8 cellular contexts compared by ENCODE assay signal in genomic region chr1:202807367-202807925, GRCh38. TPM values are rescaled to one million over a fixed set of nuclear protein-coding genes. Genes with fewer than 3 reads are reported as not detected.
DNase-seq lines count a peak whose midpoint lies in the region; TF ChIP-seq lines count a peak whose summit lies in the region.

No MANE protein-coding gene starts in this region.

- H3K27ac ChIP-seq in RWPE1 (peak overlapping the region; percentile 86), left ventricle myocardium inferior (replicated peaks) (peak overlapping the region; percentile 81), rectal smooth muscle tissue (ENCODE audit: low read depth, low read length) (peak overlapping the region; percentile 85)

- H3K4me3 Mint-ChIP-seq in activated naive CD8-positive, alpha-beta T cell treated with anti-CD3 and anti-CD28 coated beads for 36 hours = peak overlapping the region; percentile 88

- H3K4me3 ChIP-seq in left ventricle myocardium inferior (peak overlapping the region; percentile 100), rectal smooth muscle tissue (ENCODE audit: low read length) (peak overlapping the region; percentile 92)

- TF ChIP-seq CTCF in RWPE1 (conservative IDR thresholded peaks at IDR 0.05; ENCODE audit: low read depth) (no peak), left ventricle myocardium inferior (IDR thresholded peaks at IDR 0.05; ENCODE audit: borderline replicate concordance) (no peak)

- CTCF ChIA-PET in RWPE1 (lab: Yijun Ruan, JAX) = interaction anchor here (0.8 kb wide), 1 partner anchor 45 kb away, joined by 4 read pairs; no protein-coding TSS in a partner anchor

- H3K27me3 ChIP-seq in left ventricle myocardium inferior (ENCODE audit: low read depth) (no peaks in the 10 kb centered on the region), rectal smooth muscle tissue (ENCODE audit: control insufficient read depth, insufficient read depth, low read length) (no peaks in the 10 kb centered on the region)

- H3K4me1 Mint-ChIP-seq in activated naive CD8-positive, alpha-beta T cell treated with anti-CD3 and anti-CD28 coated beads for 36 hours = peaks cover 52% of the 10 kb centered on the region

- H3K36me3 ChIP-seq in left ventricle myocardium inferior = no peaks in the 10 kb centered on the region
- no peaks in the 10 kb centered on the region for H3K36me3 ChIP-seq in rectal smooth muscle tissue (ENCODE audit: control insufficient read depth, insufficient read depth, low read length)

- POLR2A ChIA-PET in RWPE1 (lab: Yijun Ruan, JAX; ENCODE audit: low non-redundant PET) = interaction anchor here (0.5 to 0.9 kb wide), 3 partner anchors 11 to 53 kb away, joined by 3 to 4 read pairs (median 3); no protein-coding TSS in a partner anchor

- peaks cover 4% of the 10 kb centered on the region for H3K36me3 Mint-ChIP-seq in activated naive CD8-positive, alpha-beta T cell treated with anti-CD3 and anti-CD28 coated beads for 36 hours

- peak overlapping the region; percentile 87 for H3K9ac ChIP-seq in rectal smooth muscle tissue (ENCODE audit: low read length)

- peaks cover 17% of the 10 kb centered on the region for H3K27me3 Mint-ChIP-seq in activated naive CD8-positive, alpha-beta T cell treated with anti-CD3 and anti-CD28 coated beads for 36 hours

- H3K4me1 ChIP-seq in left ventricle myocardium inferior = peaks cover 77% of the 10 kb centered on the region
- no peaks in the 10 kb centered on the region for H3K4me1 ChIP-seq in rectal smooth muscle tissue (ENCODE audit: control insufficient read depth, insufficient read depth, low read length)

- DNase-seq in NCI-H1092 treated with DMSO at 0.1 percent for 48 hours (lab: John Stamatoyannopoulos, UW) = peak; percentile 18
- no peak for DNase-seq in NCI-H1092 (lab: John Stamatoyannopoulos, UW)
- DNase-seq in RWPE1 (ENCODE audit: low spot score) = peak; percentile 94
- peak; percentile 55 for DNase-seq in activated naive CD8-positive, alpha-beta T cell treated with anti-CD3 and anti-CD28 coated beads for 36 hours
- peak; percentile 25 for DNase-seq in left ventricle myocardium inferior
- no peak for DNase-seq in GM19240 (ENCODE audit: insufficient read length, low spot score)
- DNase-seq in inferior parietal cortex (ENCODE audit: extremely low spot score) = no peak

- no peaks in the 10 kb centered on the region for H3K9me3 Mint-ChIP-seq in activated naive CD8-positive, alpha-beta T cell treated with anti-CD3 and anti-CD28 coated beads for 36 hours

- H3K27ac Mint-ChIP-seq in activated naive CD8-positive, alpha-beta T cell treated with anti-CD3 and anti-CD28 coated beads for 36 hours = peak overlapping the region; percentile 71

- intact Hi-C loops in left ventricle myocardium inferior (cut with micrococcal nuclease) = no loop called here

- no peaks in the 10 kb centered on the region for H3K9me3 ChIP-seq in left ventricle myocardium inferior (replicated peaks)

RNA-seq across cellular contexts. Expression of gene KDM5B, which starts 0.8 kb away (rescaled TPM):
- total RNA-seq in activated naive CD8-positive, alpha-beta T cell treated with anti-CD3 and anti-CD28 coated beads for 36 hours = 10 to 100 TPM; 18.3 to 19.3 TPM
- total RNA-seq in left ventricle myocardium inferior = 11.9 TPM

RNA-seq across cellular contexts. Expression of gene PCAT6, which starts 3.3 kb away (rescaled TPM):
- total RNA-seq in activated naive CD8-positive, alpha-beta T cell treated with anti-CD3 and anti-CD28 coated beads for 36 hours = under 1 TPM; 0.45 to 0.80 TPM
- 1.0 TPM for total RNA-seq in left ventricle myocardium inferior

Comparison
In these comparisons a context has a peak if more than half of its experiments do, and no peak if none do; other contexts are left out.
1. DNase-seq: peak in NCI-H1092 treated with DMSO at 0.1 percent for 48 hours (single experiment), RWPE1 (single experiment), activated naive CD8-positive, alpha-beta T cell treated with anti-CD3 and anti-CD28 coated beads for 36 hours (single experiment) and left ventricle myocardium inferior (single experiment); none in NCI-H1092 (single experiment), GM19240 (single experiment) and inferior parietal cortex (single experiment).
2. Peak in every context shown above with its lines, with median percentiles within 50 percentile points of each other: H3K27ac ChIP-seq.